Comparison of ENCODE assay signal across 9 cellular contexts in genomic region chr2:200408428-200409311, GRCh38.
DNase-seq lines count a peak whose midpoint lies in the region; ATAC-seq and TF ChIP-seq lines count a peak whose summit lies in the region.
"Had no signal": no experiment of that assay in that cellular context is flagged by ENCODE, and none has a peak within 500 bp of the region (broad histone marks: within the 10 kb centered on the region; RNA-seq: fewer than 3 reads in every experiment).

No MANE protein-coding gene starts in this region.

- ATAC-seq in GM18861 (IDR thresholded peaks at IDR 0.05; ENCODE audit: unreplicated experiment): no peak

- DNase-seq in 8988T: peak; percentile 35
- DNase-seq in HFF-Myc (ENCODE audit: extremely low read depth, low read depth): peak; percentile 62
- peak; percentile 42 to 81 for DNase-seq in SW 1271 (lab: John Stamatoyannopoulos, UW)
- DNase-seq in foreskin melanocyte: peak; percentile 57
- DNase-seq in NCI-H2171 treated with DMSO at 0.1 percent for 48 hours (lab: John Stamatoyannopoulos, UW): no peak
- no peak for DNase-seq in SKM-1 treated with dmso at 0.1 percent for 144 hours (lab: John Stamatoyannopoulos, UW; ENCODE audit: unreplicated experiment)
- no peak for DNase-seq in NCI-H446 (lab: John Stamatoyannopoulos, UW)
- DNase-seq: dorsolateral prefrontal cortex had no signal

- TF ChIP-seq CTCF in HFF-Myc (IDR thresholded peaks at IDR 0.05; ENCODE audit: low read depth, low read length, missing control alignments): no peak

- H3K4me3 ChIP-seq in HFF-Myc (replicated peaks; ENCODE audit: low read depth, low read length): no peak overlapping the region

Comparison
In these comparisons a context has a peak if more than half of its experiments do, and no peak if none do; other contexts are left out.
1. DNase-seq: peak in 8988T (single experiment), HFF-Myc (single experiment), SW 1271 (2 of 2) and foreskin melanocyte (single experiment); none in NCI-H2171 treated with DMSO at 0.1 percent for 48 hours (single experiment), SKM-1 treated with dmso at 0.1 percent for 144 hours (single experiment) and NCI-H446 (0 of 2).